Comparison of ENCODE assay signal across 1 cellular context in the genomic region with DNA sequence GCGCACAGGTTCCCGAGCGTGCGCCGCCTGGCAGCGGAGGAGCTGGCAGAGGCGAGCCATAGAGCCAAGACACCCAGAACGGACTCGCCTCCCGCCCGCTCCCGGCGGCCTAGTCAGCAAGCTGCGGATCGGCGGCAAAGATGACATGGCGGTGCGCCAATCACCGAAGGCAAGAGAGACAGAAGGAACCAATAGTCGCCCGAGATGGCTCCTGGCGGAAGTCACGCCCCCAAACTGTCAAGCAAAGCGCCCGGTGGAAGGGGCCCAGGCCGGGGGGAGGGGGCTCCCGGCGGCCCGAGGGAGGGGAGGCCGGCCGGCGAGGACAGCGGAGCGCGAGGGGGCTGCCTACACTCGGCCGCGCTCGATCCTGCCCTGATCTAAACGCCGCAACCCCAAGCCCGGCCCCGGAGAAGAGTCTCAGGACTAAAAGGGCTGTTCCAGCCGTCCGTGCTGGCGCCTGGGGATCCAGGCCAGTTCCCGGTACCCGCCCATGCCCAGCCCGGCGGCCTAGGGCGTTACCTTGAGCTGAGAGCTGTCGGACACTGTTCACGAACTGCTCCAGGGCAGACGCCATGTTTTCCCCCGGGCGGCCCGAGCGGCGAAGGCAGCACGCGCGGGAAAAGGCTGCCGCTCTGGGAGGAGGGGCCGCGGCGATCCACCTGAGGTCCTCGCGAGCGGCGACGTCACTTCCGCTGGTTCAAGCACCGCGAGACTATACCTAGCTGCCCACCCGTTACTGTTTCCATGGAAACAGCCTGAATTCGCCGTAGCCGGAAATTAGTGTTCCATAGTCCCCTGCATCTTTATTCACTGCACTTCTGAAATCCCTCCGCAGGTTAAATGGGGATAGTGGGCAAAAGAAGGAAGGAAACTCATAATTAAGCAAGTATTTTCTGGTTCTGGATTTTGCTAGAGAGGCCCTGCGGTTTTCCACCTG.
TF ChIP-seq lines count a peak whose summit lies in the region.

Gene COPS3 (minus strand): TSS at position 634 of the 937 bp plus-strand sequence. CDS start 60 bp downstream, at position 574.

TF ChIP-seq in K562, 482 proteins besides CTCF, POLR2A, EP300 and RAD21 (continued from another document and continues in another):
- TF ChIP-seq, protein P1, sequence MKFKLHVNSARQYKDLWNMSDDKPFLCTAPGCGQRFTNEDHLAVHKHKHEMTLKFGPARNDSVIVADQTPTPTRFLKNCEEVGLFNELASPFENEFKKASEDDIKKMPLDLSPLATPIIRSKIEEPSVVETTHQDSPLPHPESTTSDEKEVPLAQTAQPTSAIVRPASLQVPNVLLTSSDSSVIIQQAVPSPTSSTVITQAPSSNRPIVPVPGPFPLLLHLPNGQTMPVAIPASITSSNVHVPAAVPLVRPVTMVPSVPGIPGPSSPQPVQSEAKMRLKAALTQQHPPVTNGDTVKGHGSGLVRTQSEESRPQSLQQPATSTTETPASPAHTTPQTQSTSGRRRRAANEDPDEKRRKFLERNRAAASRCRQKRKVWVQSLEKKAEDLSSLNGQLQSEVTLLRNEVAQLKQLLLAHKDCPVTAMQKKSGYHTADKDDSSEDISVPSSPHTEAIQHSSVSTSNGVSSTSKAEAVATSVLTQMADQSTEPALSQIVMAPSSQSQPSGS (CRISPR knock-in tag; IDR thresholded peaks at IDR 0.05): no peak
- TF ChIP-seq DACH1 (IDR thresholded peaks at IDR 0.05; ENCODE audit: partially characterized antibody) (no peak), ZNF444 (CRISPR knock-in tag; IDR thresholded peaks at IDR 0.05) (no peak), KLF1 (tag; IDR thresholded peaks at IDR 0.05) (no peak), EWSR1 (IDR thresholded peaks at IDR 0.05; ENCODE audit: borderline replicate concordance, low read depth, partially characterized antibody) (no peak), HEY1 (CRISPR knock-in tag; IDR thresholded peaks at IDR 0.05; ENCODE audit: borderline replicate concordance) (no peak), TOE1 (IDR thresholded peaks at IDR 0.05; ENCODE audit: borderline replicate concordance) (no peak), TOE1 (CRISPR knock-in tag; IDR thresholded peaks at IDR 0.05; ENCODE audit: borderline replicate concordance, low read depth) (no peak), SREBF1 (IDR thresholded peaks at IDR 0.05; ENCODE audit: borderline replicate concordance, low read depth, low read length) (no peak), RBM34 (IDR thresholded peaks at IDR 0.05; ENCODE audit: borderline replicate concordance, insufficient read depth, low read length) (no peak), NEUROD1 (IDR thresholded peaks at IDR 0.05; ENCODE audit: borderline replicate concordance, low read depth, low read length, partially characterized antibody) (peak; percentile 59), E2F6 (IDR thresholded peaks at IDR 0.05; ENCODE audit: borderline replicate concordance in 1 of 2, extremely low read depth in 1 of 2, insufficient read depth in 1 of 2, insufficient read length in 1 of 2, low read depth in 1 of 2, low read length in 1 of 2, poor library complexity in 1 of 2, severe bottlenecking in 1 of 2) (peak; percentile 93 to 97), RCOR1 (IDR thresholded peaks at IDR 0.05; ENCODE audit: borderline replicate concordance in 1 of 2, low read depth in 2 of 2, low read length in 2 of 2) (no peak), ATF4 (CRISPR knock-in tag; IDR thresholded peaks at IDR 0.05) (no peak), ZNF174 (CRISPR knock-in tag; IDR thresholded peaks at IDR 0.05) (no peak), SIRT6 (IDR thresholded peaks at IDR 0.05; ENCODE audit: low read depth, low read length) (no peak), PHTF2 (CRISPR knock-in tag; IDR thresholded peaks at IDR 0.05) (no peak), HMBOX1 (IDR thresholded peaks at IDR 0.05) (no peak), ZNF445 (CRISPR knock-in tag; IDR thresholded peaks at IDR 0.05; ENCODE audit: low read depth) (no peak), MEF2D (tag; conservative IDR thresholded peaks at IDR 0.05; ENCODE audit: low read depth) (no peak), PPARD (CRISPR knock-in tag; IDR thresholded peaks at IDR 0.05) (no peak), JUN (IDR thresholded peaks at IDR 0.05; ENCODE audit: borderline replicate concordance, low read depth, low read length) (peak; percentile 45; the same call in 1 of the 2 replicates), JUN (CRISPR knock-in tag; IDR thresholded peaks at IDR 0.05; ENCODE audit: borderline replicate concordance) (peak; percentile 64; the same call in 1 of the 2 replicates), TARDBP (IDR thresholded peaks at IDR 0.05) (no peak), ZSCAN29 (IDR thresholded peaks at IDR 0.05) (no peak), MYNN (IDR thresholded peaks at IDR 0.05) (no peak), MYNN (CRISPR knock-in tag; IDR thresholded peaks at IDR 0.05) (no peak), ZNF274 (IDR thresholded peaks at IDR 0.05; ENCODE audit: borderline replicate concordance, low read depth, low read length) (no peak), ELK3 (CRISPR knock-in tag; IDR thresholded peaks at IDR 0.05) (no peak), ARID2 (IDR thresholded peaks at IDR 0.05) (no peak), HLTF (IDR thresholded peaks at IDR 0.05) (no peak), CHD2 (IDR thresholded peaks at IDR 0.05; ENCODE audit: low read depth, low read length) (peak; percentile 95), CBFB (CRISPR knock-in tag; IDR thresholded peaks at IDR 0.05) (no peak)
- TF ChIP-seq, protein P2, sequence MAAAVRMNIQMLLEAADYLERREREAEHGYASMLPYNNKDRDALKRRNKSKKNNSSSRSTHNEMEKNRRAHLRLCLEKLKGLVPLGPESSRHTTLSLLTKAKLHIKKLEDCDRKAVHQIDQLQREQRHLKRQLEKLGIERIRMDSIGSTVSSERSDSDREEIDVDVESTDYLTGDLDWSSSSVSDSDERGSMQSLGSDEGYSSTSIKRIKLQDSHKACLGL (CRISPR knock-in tag; IDR thresholded peaks at IDR 0.05; ENCODE audit: borderline replicate concordance, poor library complexity, severe bottlenecking): no peak
- TF ChIP-seq, protein P3, sequence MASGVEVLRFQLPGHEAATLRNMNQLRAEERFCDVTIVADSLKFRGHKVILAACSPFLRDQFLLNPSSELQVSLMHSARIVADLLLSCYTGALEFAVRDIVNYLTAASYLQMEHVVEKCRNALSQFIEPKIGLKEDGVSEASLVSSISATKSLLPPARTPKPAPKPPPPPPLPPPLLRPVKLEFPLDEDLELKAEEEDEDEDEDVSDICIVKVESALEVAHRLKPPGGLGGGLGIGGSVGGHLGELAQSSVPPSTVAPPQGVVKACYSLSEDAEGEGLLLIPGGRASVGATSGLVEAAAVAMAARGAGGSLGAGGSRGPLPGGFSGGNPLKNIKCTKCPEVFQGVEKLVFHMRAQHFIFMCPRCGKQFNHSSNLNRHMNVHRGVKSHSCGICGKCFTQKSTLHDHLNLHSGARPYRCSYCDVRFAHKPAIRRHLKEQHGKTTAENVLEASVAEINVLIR (CRISPR knock-in tag; IDR thresholded peaks at IDR 0.05): peak; percentile 57
- TF ChIP-seq, protein P4, sequence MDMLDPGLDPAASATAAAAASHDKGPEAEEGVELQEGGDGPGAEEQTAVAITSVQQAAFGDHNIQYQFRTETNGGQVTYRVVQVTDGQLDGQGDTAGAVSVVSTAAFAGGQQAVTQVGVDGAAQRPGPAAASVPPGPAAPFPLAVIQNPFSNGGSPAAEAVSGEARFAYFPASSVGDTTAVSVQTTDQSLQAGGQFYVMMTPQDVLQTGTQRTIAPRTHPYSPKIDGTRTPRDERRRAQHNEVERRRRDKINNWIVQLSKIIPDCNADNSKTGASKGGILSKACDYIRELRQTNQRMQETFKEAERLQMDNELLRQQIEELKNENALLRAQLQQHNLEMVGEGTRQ (CRISPR knock-in tag; IDR thresholded peaks at IDR 0.05): no peak
- TF ChIP-seq, protein P5, sequence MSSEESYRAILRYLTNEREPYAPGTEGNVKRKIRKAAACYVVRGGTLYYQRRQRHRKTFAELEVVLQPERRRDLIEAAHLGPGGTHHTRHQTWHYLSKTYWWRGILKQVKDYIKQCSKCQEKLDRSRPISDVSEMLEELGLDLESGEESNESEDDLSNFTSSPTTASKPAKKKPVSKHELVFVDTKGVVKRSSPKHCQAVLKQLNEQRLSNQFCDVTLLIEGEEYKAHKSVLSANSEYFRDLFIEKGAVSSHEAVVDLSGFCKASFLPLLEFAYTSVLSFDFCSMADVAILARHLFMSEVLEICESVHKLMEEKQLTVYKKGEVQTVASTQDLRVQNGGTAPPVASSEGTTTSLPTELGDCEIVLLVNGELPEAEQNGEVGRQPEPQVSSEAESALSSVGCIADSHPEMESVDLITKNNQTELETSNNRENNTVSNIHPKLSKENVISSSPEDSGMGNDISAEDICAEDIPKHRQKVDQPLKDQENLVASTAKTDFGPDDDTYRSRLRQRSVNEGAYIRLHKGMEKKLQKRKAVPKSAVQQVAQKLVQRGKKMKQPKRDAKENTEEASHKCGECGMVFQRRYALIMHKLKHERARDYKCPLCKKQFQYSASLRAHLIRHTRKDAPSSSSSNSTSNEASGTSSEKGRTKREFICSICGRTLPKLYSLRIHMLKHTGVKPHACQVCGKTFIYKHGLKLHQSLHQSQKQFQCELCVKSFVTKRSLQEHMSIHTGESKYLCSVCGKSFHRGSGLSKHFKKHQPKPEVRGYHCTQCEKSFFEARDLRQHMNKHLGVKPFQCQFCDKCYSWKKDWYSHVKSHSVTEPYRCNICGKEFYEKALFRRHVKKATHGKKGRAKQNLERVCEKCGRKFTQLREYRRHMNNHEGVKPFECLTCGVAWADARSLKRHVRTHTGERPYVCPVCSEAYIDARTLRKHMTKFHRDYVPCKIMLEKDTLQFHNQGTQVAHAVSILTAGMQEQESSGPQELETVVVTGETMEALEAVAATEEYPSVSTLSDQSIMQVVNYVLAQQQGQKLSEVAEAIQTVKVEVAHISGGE (CRISPR knock-in tag; IDR thresholded peaks at IDR 0.05): peak in 1 of 3 experiments; percentile 68; a peak in 2 of 6 replicates
